Comparison of ENCODE assay signal across 28 cellular contexts in genomic region chr9:13264788-13265187, GRCh38. TPM values are rescaled to one million over a fixed set of nuclear protein-coding genes. Genes with fewer than 3 reads are reported as not detected.
A peak's percentile ranks its signal among the peaks of the same experiment; 100 is the strongest.
DNase-seq lines count a peak whose midpoint lies in the region; ATAC-seq and TF ChIP-seq lines count a peak whose summit lies in the region.
"Had no signal": no experiment of that assay in that cellular context is flagged by ENCODE, and none has a peak within 500 bp of the region (broad histone marks: within the 10 kb centered on the region; RNA-seq: fewer than 3 reads in every experiment).

No MANE protein-coding gene starts in this region.

- intact Hi-C loops in prostate gland (cut with DNase I): no loop called here
- intact Hi-C loops in activated CD4-positive, alpha-beta T cell treated with anti-CD3 and anti-CD28 coated beads for 36 hours (cut with DNase I, micrococcal nuclease): no loop called here

- DNase-seq in AG08395 (ENCODE audit: low spot score): peak; percentile 14
- DNase-seq in astrocyte of the spinal cord (ENCODE audit: low read depth, low spot score): peak; percentile 37
- peak; percentile 10 for DNase-seq in prostate gland (ENCODE audit: low spot score)
- no peak for DNase-seq in NOMO-1 treated with DMSO at 0.1 percent for 48 hours (lab: John Stamatoyannopoulos, UW; ENCODE audit: unreplicated experiment)
- no peak for DNase-seq in NCI-H1092 treated with DMSO at 0.1 percent for 48 hours (lab: John Stamatoyannopoulos, UW)
- no peak for DNase-seq in iPS-NIHi7 (ENCODE audit: extremely low spot score)
- no peak for DNase-seq in activated CD4-positive, alpha-beta T cell treated with anti-CD3 and anti-CD28 coated beads for 36 hours
- DNase-seq: activated CD4-positive, alpha-beta T cell treated with anti-CD3 and anti-CD28 coated beads, Interleukin-2, amount 50 U/mL, for 48 hours; activated CD8-positive, alpha-beta memory T cell treated with anti-CD3 and anti-CD28 coated beads, Interleukin-2, amount 50 U/mL, for 48 hours; activated naive CD4-positive, alpha-beta T cell treated with anti-CD3 and anti-CD28 coated beads, Interleukin-2, amount 50 U/mL, for 16 hours; amniotic stem cell; Caco-2; central memory CD4-positive, alpha-beta T cell; esophagus squamous epithelium; gastrocnemius medialis; Kasumi-1; NCI-H1694; NCI-H524 treated with DMSO at 0.1 percent for 48 hours; Peyer's patch; psoas muscle; SHP77 treated with DMSO at 0.1 percent for 48 hours; stimulated activated naive CD4-positive, alpha-beta T cell treated with Interleukin-2 at 50 U/mL for 16 hours had no signal

- H3K36me3 Mint-ChIP-seq in activated CD4-positive, alpha-beta T cell treated with anti-CD3 and anti-CD28 coated beads for 36 hours (ENCODE audit: low read depth): no peaks in the 10 kb centered on the region

- CTCF ChIA-PET in activated CD4-positive, alpha-beta T cell treated with anti-CD3 and anti-CD28 coated beads for 36 hours (lab: Charles Lee): no interaction called here

- POLR2A ChIA-PET in activated CD4-positive, alpha-beta T cell treated with anti-CD3 and anti-CD28 coated beads for 36 hours (lab: Charles Lee): no interaction called here

- H3K36me3 ChIP-seq in prostate gland: no peaks in the 10 kb centered on the region
- H3K36me3 ChIP-seq: BLaER1 treated with 17β-estradiol and CSF1 and Interleukin-3, amounts not matched to agents 10 nM and 100 nM; esophagus squamous epithelium; gastrocnemius medialis; neutrophil; Peyer's patch had no signal

- TF ChIP-seq CTCF in astrocyte of the spinal cord (IDR thresholded peaks at IDR 0.05; ENCODE audit: low read depth, low read length) (no peak), prostate gland (IDR thresholded peaks at IDR 0.05) (no peak)

- no peak for TF ChIP-seq RAD21 in Ishikawa (IDR thresholded peaks at IDR 0.05; ENCODE audit: low read depth)

- no peaks in the 10 kb centered on the region for H3K27me3 Mint-ChIP-seq in activated CD4-positive, alpha-beta T cell treated with anti-CD3 and anti-CD28 coated beads for 36 hours
- H3K27me3 Mint-ChIP-seq: activated T-helper 17 cell treated with anti-CD3 and anti-CD28 coated beads, Interleukin-2, amount 50 U/mL, for 72 hours had no signal

- no peak overlapping the region for H3K27ac ChIP-seq in prostate gland
- H3K27ac ChIP-seq: BLaER1 treated with 17β-estradiol and CSF1 and Interleukin-3, amounts not matched to agents 10 nM and 100 nM; esophagus squamous epithelium; neutrophil; Peyer's patch had no signal

- no peaks in the 10 kb centered on the region for H3K4me1 Mint-ChIP-seq in activated CD4-positive, alpha-beta T cell treated with anti-CD3 and anti-CD28 coated beads for 36 hours
- H3K4me1 Mint-ChIP-seq: activated T-helper 17 cell treated with anti-CD3 and anti-CD28 coated beads, Interleukin-2, amount 50 U/mL, for 72 hours had no signal

- peaks cover 2% of the 10 kb centered on the region for H3K9me3 Mint-ChIP-seq in activated CD4-positive, alpha-beta T cell treated with anti-CD3 and anti-CD28 coated beads for 36 hours (ENCODE audit: low read depth)

- no peaks in the 10 kb centered on the region for H3K27me3 ChIP-seq in prostate gland (replicated peaks; ENCODE audit: insufficient read depth)
- H3K27me3 ChIP-seq: BLaER1 treated with 17β-estradiol and CSF1 and Interleukin-3, amounts not matched to agents 10 nM and 100 nM; esophagus squamous epithelium; gastrocnemius medialis; neutrophil; Peyer's patch had no signal

- no peak for TF ChIP-seq POLR2A in prostate gland (IDR thresholded peaks at IDR 0.05)

- no peak overlapping the region for H3K27ac Mint-ChIP-seq in activated CD4-positive, alpha-beta T cell treated with anti-CD3 and anti-CD28 coated beads for 36 hours
- H3K27ac Mint-ChIP-seq: activated T-helper 17 cell treated with anti-CD3 and anti-CD28 coated beads, Interleukin-2, amount 50 U/mL, for 72 hours had no signal

- no peak for ATAC-seq in activated CD4-positive, alpha-beta T cell treated with anti-CD3 and anti-CD28 coated beads for 36 hours
- ATAC-seq: activated T-helper 17 cell treated with anti-CD3 and anti-CD28 coated beads, Interleukin-2, amount 50 U/mL, for 72 hours; gastrocnemius medialis; HepG2; left lobe of liver; psoas muscle had no signal

- no peak overlapping the region for H3K4me3 ChIP-seq in astrocyte of the spinal cord (ENCODE audit: low read depth, low read length)
- H3K4me3 ChIP-seq in prostate gland: no peak overlapping the region
- H3K4me3 ChIP-seq: BLaER1 treated with 17β-estradiol and CSF1 and Interleukin-3, amounts not matched to agents 10 nM and 100 nM; esophagus squamous epithelium; gastrocnemius medialis; Peyer's patch; psoas muscle had no signal

- TF ChIP-seq EP300 in Ishikawa (IDR thresholded peaks at IDR 0.05; ENCODE audit: borderline replicate concordance): no peak

- in situ Hi-C loops in astrocyte of the spinal cord (cut with HindIII; ENCODE audit: low sequenced_read_pairs): no loop called here

- H3K9me3 ChIP-seq in prostate gland: no peaks in the 10 kb centered on the region
- H3K9me3 ChIP-seq: BLaER1 treated with 17β-estradiol and CSF1 and Interleukin-3, amounts not matched to agents 10 nM and 100 nM; Caco-2; esophagus squamous epithelium; gastrocnemius medialis; neutrophil; Peyer's patch; psoas muscle had no signal

- no peak overlapping the region for H3K4me3 Mint-ChIP-seq in activated CD4-positive, alpha-beta T cell treated with anti-CD3 and anti-CD28 coated beads for 36 hours
- H3K4me3 Mint-ChIP-seq: activated T-helper 17 cell treated with anti-CD3 and anti-CD28 coated beads, Interleukin-2, amount 50 U/mL, for 72 hours had no signal

- no peaks in the 10 kb centered on the region for H3K4me1 ChIP-seq in prostate gland (replicated peaks)
- H3K4me1 ChIP-seq: BLaER1 treated with 17β-estradiol and CSF1 and Interleukin-3, amounts not matched to agents 10 nM and 100 nM; Caco-2; Peyer's patch had no signal

TF ChIP-seq in Ishikawa, 13 proteins besides CTCF, POLR2A, EP300 and RAD21:
- TF ChIP-seq TEAD4 (IDR thresholded peaks at IDR 0.05) (0 out of 2 replicates have a peak, but pooled peaks have one; percentile 22), YY1 (IDR thresholded peaks at IDR 0.05; ENCODE audit: low read depth) (no peak), ZBTB7A (IDR thresholded peaks at IDR 0.05; ENCODE audit: low read depth) (no peak)

RNA-seq across cellular contexts. Expression of gene MPDZ, which starts 14.7 kb away (rescaled TPM):
- total RNA-seq in prostate gland: 10 to 100 TPM; 26.9 to 61.5 TPM
- not detected for total RNA-seq in activated CD4-positive, alpha-beta T cell treated with anti-CD3 and anti-CD28 coated beads for 36 hours
- total RNA-seq: activated T-helper 17 cell treated with anti-CD3 and anti-CD28 coated beads, Interleukin-2, amount 50 U/mL, for 72 hours; Caco-2 had no signal

Comparison
In these comparisons a context has a peak if more than half of its experiments do, and no peak if none do; other contexts are left out.
1. DNase-seq: peak in AG08395 (single experiment), astrocyte of the spinal cord (single experiment) and prostate gland (single experiment); none in NOMO-1 treated with DMSO at 0.1 percent for 48 hours (single experiment), NCI-H1092 treated with DMSO at 0.1 percent for 48 hours (single experiment), iPS-NIHi7 (single experiment) and activated CD4-positive, alpha-beta T cell treated with anti-CD3 and anti-CD28 coated beads for 36 hours (single experiment).
2. RNA of gene MPDZ, which starts 14.7 kb away (total RNA-seq): 26.9 to 61.5 TPM in prostate gland; not detected in activated CD4-positive, alpha-beta T cell treated with anti-CD3 and anti-CD28 coated beads for 36 hours; every median in the first group is over 10 times any median in the second.